Comparison of ENCODE assay signal across 1 cellular context in the genomic region with DNA sequence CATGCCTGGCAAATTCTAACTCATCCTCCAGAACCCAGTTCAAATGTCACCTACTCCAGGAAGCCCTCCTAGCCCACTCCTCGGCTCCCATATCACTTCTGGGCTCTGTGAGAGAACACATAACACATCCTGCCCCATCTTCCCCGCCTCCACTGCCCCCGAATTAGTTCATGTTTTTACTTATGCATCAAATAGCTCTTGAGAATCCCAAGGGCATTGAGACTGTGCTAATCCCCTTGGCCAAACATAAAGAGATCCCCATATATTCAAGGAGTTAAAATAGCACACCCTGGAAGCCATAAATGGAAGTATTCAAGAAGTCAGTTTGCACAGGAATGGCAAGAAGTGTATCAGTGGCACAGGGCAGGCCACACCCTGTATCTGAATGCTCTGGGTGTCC.
TF ChIP-seq lines count a peak whose summit lies in the region.

No MANE protein-coding gene starts in this region.

TF ChIP-seq in IMR-90, 13 proteins besides CTCF, POLR2A, EP300 and RAD21:
- TF ChIP-seq MXI1 (IDR thresholded peaks at IDR 0.05; ENCODE audit: borderline replicate concordance, low read depth, low read length) (no peak), CEBPB (IDR thresholded peaks at IDR 0.05; ENCODE audit: low read depth, low read length) (no peak), FOS (IDR thresholded peaks at IDR 0.05; ENCODE audit: low read depth, low read length) (no peak), NFE2L2 (IDR thresholded peaks at IDR 0.05; ENCODE audit: low read depth, low read length) (no peak), CHD1 (IDR thresholded peaks at IDR 0.05; ENCODE audit: low read depth, low read length) (no peak), RFX5 (IDR thresholded peaks at IDR 0.05; ENCODE audit: low read depth, low read length) (no peak), SMC3 (IDR thresholded peaks at IDR 0.05; ENCODE audit: low read depth, low read length) (no peak), BHLHE40 (IDR thresholded peaks at IDR 0.05; ENCODE audit: low read depth, low read length) (no peak), RCOR1 (IDR thresholded peaks at IDR 0.05; ENCODE audit: insufficient replicate concordance, low read length) (no peak), MAZ (IDR thresholded peaks at IDR 0.05; ENCODE audit: borderline replicate concordance, low read depth, low read length) (no peak), MAFK (IDR thresholded peaks at IDR 0.05; ENCODE audit: low read depth, low read length) (no peak)
- TF ChIP-seq, protein P1, sequence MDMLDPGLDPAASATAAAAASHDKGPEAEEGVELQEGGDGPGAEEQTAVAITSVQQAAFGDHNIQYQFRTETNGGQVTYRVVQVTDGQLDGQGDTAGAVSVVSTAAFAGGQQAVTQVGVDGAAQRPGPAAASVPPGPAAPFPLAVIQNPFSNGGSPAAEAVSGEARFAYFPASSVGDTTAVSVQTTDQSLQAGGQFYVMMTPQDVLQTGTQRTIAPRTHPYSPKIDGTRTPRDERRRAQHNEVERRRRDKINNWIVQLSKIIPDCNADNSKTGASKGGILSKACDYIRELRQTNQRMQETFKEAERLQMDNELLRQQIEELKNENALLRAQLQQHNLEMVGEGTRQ (IDR thresholded peaks at IDR 0.05; ENCODE audit: low read depth, low read length), result no peak
- TF ChIP-seq, protein P2, sequence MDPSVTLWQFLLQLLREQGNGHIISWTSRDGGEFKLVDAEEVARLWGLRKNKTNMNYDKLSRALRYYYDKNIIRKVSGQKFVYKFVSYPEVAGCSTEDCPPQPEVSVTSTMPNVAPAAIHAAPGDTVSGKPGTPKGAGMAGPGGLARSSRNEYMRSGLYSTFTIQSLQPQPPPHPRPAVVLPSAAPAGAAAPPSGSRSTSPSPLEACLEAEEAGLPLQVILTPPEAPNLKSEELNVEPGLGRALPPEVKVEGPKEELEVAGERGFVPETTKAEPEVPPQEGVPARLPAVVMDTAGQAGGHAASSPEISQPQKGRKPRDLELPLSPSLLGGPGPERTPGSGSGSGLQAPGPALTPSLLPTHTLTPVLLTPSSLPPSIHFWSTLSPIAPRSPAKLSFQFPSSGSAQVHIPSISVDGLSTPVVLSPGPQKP (IDR thresholded peaks at IDR 0.05; ENCODE audit: borderline replicate concordance, low read depth, low read length), result no peak
